In genomic region chr2:224970311-224970710, GRCh38 we compare ENCODE assay signal across 15 cellular contexts.
DNase-seq lines count a peak whose midpoint lies in the region; ATAC-seq and TF ChIP-seq lines count a peak whose summit lies in the region.
"Had no signal": no experiment of that assay in that cellular context is flagged by ENCODE, and none has a peak within 500 bp of the region (broad histone marks: within the 10 kb centered on the region; RNA-seq: fewer than 3 reads in every experiment).

No MANE protein-coding gene starts in this region.

- H3K9me3 ChIP-seq in WERI-Rb-1 (ENCODE audit: severe bottlenecking): no peaks in the 10 kb centered on the region
- no peaks in the 10 kb centered on the region for H3K9me3 ChIP-seq in thoracic aorta
- H3K9me3 ChIP-seq: adrenal gland, thyroid gland had no signal

- no peak for TF ChIP-seq CTCF in WERI-Rb-1 (IDR thresholded peaks at IDR 0.05; ENCODE audit: low read depth, low read length)
- no peak for TF ChIP-seq CTCF in thoracic aorta (IDR thresholded peaks at IDR 0.05)

- no peak overlapping the region for H3K4me3 Mint-ChIP-seq in activated CD8-positive, alpha-beta memory T cell treated with anti-CD3 and anti-CD28 coated beads, Interleukin-2, amount 10 ng/mL, durations not matched to agents 7 days and 5 days

- no peak for DNase-seq in activated CD8-positive, alpha-beta memory T cell treated with anti-CD3 and anti-CD28 coated beads, Interleukin-2, amount 10 ng/mL, durations not matched to agents 7 days and 5 days
- DNase-seq in activated CD8-positive, alpha-beta memory T cell treated with anti-CD3 and anti-CD28 coated beads, Interleukin-2, amount 50 U/mL, for 4 hours: no peak
- DNase-seq in WERI-Rb-1 (peak; percentile 10), thoracic aorta (ENCODE audit: low spot score) (no peak), CD1c-positive myeloid dendritic cell (ENCODE audit: extremely low spot score) (no peak), globus pallidus (ENCODE audit: low spot score) (no peak), NCI-H69 (lab: John Stamatoyannopoulos, UW) (no peak)
- DNase-seq: ACHN, adrenal gland, GOT3, NCI-H1436 treated with DMSO at 0.1 percent for 48 hours, thyroid gland had no signal

- peaks cover 23 to 62% of the 10 kb centered on the region in 2 donors for H3K4me1 ChIP-seq in thoracic aorta (ENCODE audit: control insufficient read depth in 1 of 2, low read depth in 2 of 2)
- H3K4me1 ChIP-seq: thyroid gland had no signal

- H3K36me3 ChIP-seq in WERI-Rb-1 (no peaks in the 10 kb centered on the region), thoracic aorta (no peaks in the 10 kb centered on the region)
- H3K36me3 ChIP-seq: adrenal gland, thyroid gland had no signal

- no peaks in the 10 kb centered on the region for H3K9me3 Mint-ChIP-seq in activated CD8-positive, alpha-beta memory T cell treated with anti-CD3 and anti-CD28 coated beads, Interleukin-2, amount 10 ng/mL, durations not matched to agents 7 days and 5 days (ENCODE audit: low read depth)

- H3K27ac Mint-ChIP-seq in activated CD8-positive, alpha-beta memory T cell treated with anti-CD3 and anti-CD28 coated beads, Interleukin-2, amount 10 ng/mL, durations not matched to agents 7 days and 5 days: peak overlapping the region; percentile 69

- H3K4me3 ChIP-seq in WERI-Rb-1 (ENCODE audit: low read depth, low read length) (no peak overlapping the region), thoracic aorta (peak overlapping the region; percentile 1)
- H3K4me3 ChIP-seq: adrenal gland, thyroid gland had no signal

- CTCF ChIA-PET in activated CD8-positive, alpha-beta memory T cell treated with anti-CD3 and anti-CD28 coated beads, Interleukin-2, amount 10 ng/mL, durations not matched to agents 7 days and 5 days (lab: Charles Lee): interaction anchor here (1.4 to 1.7 kb wide), 2 partner anchors 16 to 32 kb away, joined by 3 to 4 read pairs; no protein-coding TSS in a partner anchor

- H3K4me1 Mint-ChIP-seq in activated CD8-positive, alpha-beta memory T cell treated with anti-CD3 and anti-CD28 coated beads, Interleukin-2, amount 10 ng/mL, durations not matched to agents 7 days and 5 days: peaks cover 58% of the 10 kb centered on the region

- H3K27me3 ChIP-seq in WERI-Rb-1 (ENCODE audit: insufficient read depth, low read depth, severe bottlenecking) (no peaks in the 10 kb centered on the region), thoracic aorta (replicated peaks; ENCODE audit: insufficient read depth) (no peaks in the 10 kb centered on the region)
- H3K27me3 ChIP-seq: adrenal gland, thyroid gland had no signal

- peaks cover 16% of the 10 kb centered on the region for H3K36me3 Mint-ChIP-seq in activated CD8-positive, alpha-beta memory T cell treated with anti-CD3 and anti-CD28 coated beads, Interleukin-2, amount 10 ng/mL, durations not matched to agents 7 days and 5 days

- no peak for ATAC-seq in activated CD8-positive, alpha-beta memory T cell treated with anti-CD3 and anti-CD28 coated beads, Interleukin-2, amount 10 ng/mL, durations not matched to agents 7 days and 5 days
- peak; percentile 24 for ATAC-seq in HG02840 (IDR thresholded peaks at IDR 0.05; ENCODE audit: low FRiP score, unreplicated experiment)
- ATAC-seq in thoracic aorta (ENCODE audit: insufficient number of reproducible peaks, low FRiP score, low read depth): no peak
- ATAC-seq: Panc1 had no signal

- H3K27ac ChIP-seq in WERI-Rb-1 (no peak overlapping the region), thoracic aorta (peak overlapping the region; percentile 15 to 64)
- H3K27ac ChIP-seq: adrenal gland, thyroid gland, VCaP had no signal

- H3K27me3 Mint-ChIP-seq in activated CD8-positive, alpha-beta memory T cell treated with anti-CD3 and anti-CD28 coated beads, Interleukin-2, amount 10 ng/mL, durations not matched to agents 7 days and 5 days: no peaks in the 10 kb centered on the region
